1 cellular context compared by ENCODE assay signal in the genomic region with DNA sequence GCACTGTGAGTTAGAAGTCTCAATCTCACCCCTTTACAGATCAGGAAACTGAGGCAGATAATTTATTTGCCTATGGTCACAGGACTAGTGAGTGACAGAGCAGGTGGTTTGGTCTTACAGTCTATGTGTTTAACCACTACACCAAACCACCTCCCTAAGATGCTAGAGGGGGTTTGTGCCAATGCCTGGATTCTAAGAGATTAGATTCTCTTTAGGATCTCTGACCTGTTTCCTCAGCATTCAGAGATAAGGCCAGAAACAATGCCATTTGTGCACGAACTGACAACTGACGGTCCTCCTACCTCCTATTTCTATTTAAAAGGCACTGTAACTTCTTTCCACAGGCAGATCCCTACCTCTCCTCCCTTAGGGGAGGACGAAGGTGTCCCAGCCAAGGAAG.
TF ChIP-seq lines count a peak whose summit lies in the region.

No MANE protein-coding gene starts in this region.

TF ChIP-seq in K562, 482 proteins besides CTCF, POLR2A, EP300 and RAD21 (continued from another document):
- no peak for TF ChIP-seq NCOA4 (IDR thresholded peaks at IDR 0.05; ENCODE audit: partially characterized antibody)
- TF ChIP-seq CBX2 (IDR thresholded peaks at IDR 0.05; ENCODE audit: insufficient read depth, low read length, poor library complexity, severe bottlenecking): no peak
- no peak for TF ChIP-seq HIVEP1 (CRISPR knock-in tag; IDR thresholded peaks at IDR 0.05)
TF ChIP-seq in K562: peak in this region for 13.
